In genomic region chr15:66609876-66610275, GRCh38 we compare ENCODE assay signal across 31 cellular contexts. TPM values are rescaled to one million over a fixed set of nuclear protein-coding genes. Genes with fewer than 3 reads are reported as not detected.
"Had no signal": no experiment of that assay in that cellular context is flagged by ENCODE, and none has a peak within 500 bp of the region (broad histone marks: within the 10 kb centered on the region; RNA-seq: fewer than 3 reads in every experiment).

No MANE protein-coding gene starts in this region.

- H3K27me3 Mint-ChIP-seq: activated CD4-positive, alpha-beta memory T cell treated with anti-CD3 and anti-CD28 coated beads, Interleukin-2, amount 10 ng/mL, durations not matched to agents 7 days and 5 days; activated naive CD8-positive, alpha-beta T cell; activated T-helper 17 cell treated with anti-CD3 and anti-CD28 coated beads, Interleukin-2, amount 50 U/mL, for 72 hours had no signal

- H3K36me3 Mint-ChIP-seq: activated naive CD8-positive, alpha-beta T cell had no signal

- H3K9me3 Mint-ChIP-seq: activated CD4-positive, alpha-beta memory T cell treated with anti-CD3 and anti-CD28 coated beads, Interleukin-2, amount 10 ng/mL, durations not matched to agents 7 days and 5 days; activated CD4-positive, alpha-beta T cell treated with anti-CD3 and anti-CD28 coated beads, Interleukin-2, amount 10 ng/mL, durations not matched to agents 7 days and 5 days; activated T-cell treated with anti-CD3 and anti-CD28 coated beads, Interleukin-2, amount 50 U/mL, for 4 hours; activated T-helper 17 cell treated with anti-CD3 and anti-CD28 coated beads, Interleukin-2, amount 50 U/mL, for 72 hours; effector memory CD8-positive, alpha-beta T cell had no signal

- H3K36me3 ChIP-seq: esophagus squamous epithelium, gastroesophageal sphincter, heart right ventricle had no signal

- H3K27ac Mint-ChIP-seq: activated CD4-positive, alpha-beta memory T cell treated with anti-CD3 and anti-CD28 coated beads, Interleukin-2, amount 10 ng/mL, durations not matched to agents 7 days and 5 days; activated CD4-positive, alpha-beta T cell treated with anti-CD3 and anti-CD28 coated beads, Interleukin-2, amount 10 ng/mL, durations not matched to agents 7 days and 5 days; activated naive CD8-positive, alpha-beta T cell; activated T-helper 17 cell treated with anti-CD3 and anti-CD28 coated beads, Interleukin-2, amount 50 U/mL, for 72 hours; effector memory CD8-positive, alpha-beta T cell had no signal

- H3K4me3 ChIP-seq: body of pancreas, esophagus squamous epithelium, gastroesophageal sphincter, heart right ventricle had no signal

- H3K27me3 ChIP-seq: body of pancreas, gastroesophageal sphincter, heart right ventricle had no signal

- DNase-seq: activated CD4-positive, alpha-beta memory T cell treated with anti-CD3 and anti-CD28 coated beads, Interleukin-2, amount 10 ng/mL, durations not matched to agents 7 days and 5 days; activated CD4-positive, alpha-beta T cell treated with anti-CD3 and anti-CD28 coated beads for 1 hour; activated CD4-positive, alpha-beta T cell treated with anti-CD3 and anti-CD28 coated beads for 4 hours; activated CD4-positive, alpha-beta T cell treated with anti-CD3 and anti-CD28 coated beads, Interleukin-2, amount 10 ng/mL, durations not matched to agents 7 days and 5 days; activated CD4-positive, alpha-beta T cell treated with anti-CD3 and anti-CD28 coated beads, Interleukin-2, amount 50 U/mL, for 4 hours; activated CD8-positive, alpha-beta memory T cell treated with anti-CD3 and anti-CD28 coated beads for 24 hours; activated effector memory CD4-positive, alpha-beta T cell treated with Interleukin-2 at 50 U/mL for 16 hours; activated gamma-delta T cell treated with Interleukin-2 at 50 U/mL for 16 hours; activated naive CD4-positive, alpha-beta T cell treated with anti-CD3 and anti-CD28 coated beads, Interleukin-2, amount 50 U/mL, for 16 hours; activated naive CD4-positive, alpha-beta T cell treated with Interleukin-2 at 50 U/mL for 16 hours; activated T-cell treated with anti-CD3 and anti-CD28 coated beads, Interleukin-2, amount 50 U/mL, for 4 hours; amniotic stem cell; anterior cingulate cortex; body of pancreas; caudate nucleus; cortex of kidney; dermis blood vessel endothelial cell; effector CD4-positive, alpha-beta T cell; effector memory CD8-positive, alpha-beta T cell; esophagus squamous epithelium; foreskin melanocyte; heart right ventricle; T-helper 2 cell had no signal

- H3K4me1 Mint-ChIP-seq: activated T-helper 17 cell treated with anti-CD3 and anti-CD28 coated beads, Interleukin-2, amount 50 U/mL, for 72 hours had no signal

- H3K27ac ChIP-seq: body of pancreas, epithelial cell of prostate, esophagus squamous epithelium, gastroesophageal sphincter, heart right ventricle had no signal

- ATAC-seq: activated T-cell treated with anti-CD3 and anti-CD28 coated beads, Interleukin-2, amount 50 U/mL, for 4 hours; activated T-helper 17 cell treated with anti-CD3 and anti-CD28 coated beads, Interleukin-2, amount 50 U/mL, for 72 hours; body of pancreas; effector memory CD8-positive, alpha-beta T cell; gastroesophageal sphincter; heart right ventricle had no signal

- H3K4me3 Mint-ChIP-seq: activated CD4-positive, alpha-beta memory T cell treated with anti-CD3 and anti-CD28 coated beads, Interleukin-2, amount 10 ng/mL, durations not matched to agents 7 days and 5 days; activated CD4-positive, alpha-beta T cell treated with anti-CD3 and anti-CD28 coated beads, Interleukin-2, amount 10 ng/mL, durations not matched to agents 7 days and 5 days; activated naive CD8-positive, alpha-beta T cell; activated T-cell treated with anti-CD3 and anti-CD28 coated beads, Interleukin-2, amount 50 U/mL, for 4 hours; activated T-helper 17 cell treated with anti-CD3 and anti-CD28 coated beads, Interleukin-2, amount 50 U/mL, for 72 hours; effector memory CD8-positive, alpha-beta T cell had no signal

- H3K9me3 ChIP-seq: body of pancreas, esophagus squamous epithelium, gastroesophageal sphincter, heart right ventricle had no signal

RNA-seq across cellular contexts. Expression of gene LCTL, which starts 44.1 kb away (rescaled TPM):
- total RNA-seq: activated CD4-positive, alpha-beta memory T cell treated with anti-CD3 and anti-CD28 coated beads, Interleukin-2, amount 10 ng/mL, durations not matched to agents 7 days and 5 days; activated CD4-positive, alpha-beta T cell treated with anti-CD3 and anti-CD28 coated beads, Interleukin-2, amount 10 ng/mL, durations not matched to agents 7 days and 5 days; activated T-cell treated with anti-CD3 and anti-CD28 coated beads, Interleukin-2, amount 50 U/mL, for 4 hours; activated T-helper 17 cell treated with anti-CD3 and anti-CD28 coated beads, Interleukin-2, amount 50 U/mL, for 72 hours; body of pancreas; dermis blood vessel endothelial cell; endothelial cell of umbilical vein; esophagus squamous epithelium; gastroesophageal sphincter; T-helper 1 cell treated with Interleukin-12 subunit alpha and Interleukin-12 subunit beta and Interleukin-4 antibody, amounts not matched to agents 30 ng/mL and 1 ng/mL, for 36 hours had no signal
- polyA plus RNA-seq: adipose tissue, esophagus, heart right ventricle had no signal
